ENCODE assay signal across 18 cellular contexts in the genomic region with DNA sequence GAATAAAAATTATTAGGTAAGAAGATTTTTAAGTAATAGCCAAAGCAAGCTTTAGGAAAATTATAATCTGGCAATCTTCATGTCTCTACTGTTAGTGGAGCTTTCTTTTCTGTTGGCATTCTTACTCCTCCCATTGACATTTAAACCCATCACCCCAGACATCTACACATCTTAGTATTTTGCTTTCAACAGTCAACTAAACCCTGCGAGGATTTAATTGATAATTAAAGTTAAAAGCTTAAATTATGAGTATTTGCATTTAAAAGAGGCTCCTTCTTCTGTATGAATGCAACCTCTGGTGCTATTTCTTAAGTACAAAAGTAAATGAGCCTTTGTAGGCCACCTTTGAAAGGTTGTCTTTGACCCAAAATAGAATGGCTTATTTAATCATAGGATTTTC.
DNase-seq lines count a peak whose midpoint lies in the region; ATAC-seq and TF ChIP-seq lines count a peak whose summit lies in the region.
"Had no signal": no experiment of that assay in that cellular context is flagged by ENCODE, and none has a peak within 500 bp of the region (broad histone marks: within the 10 kb centered on the region; RNA-seq: fewer than 3 reads in every experiment).

No MANE protein-coding gene starts in this region.

- TF ChIP-seq CTCF in mesothelial cell of epicardium (IDR thresholded peaks at IDR 0.05; ENCODE audit: unreplicated experiment) (no peak), progenitor cell of endocrine pancreas (IDR thresholded peaks at IDR 0.05; ENCODE audit: unreplicated experiment) (no peak)

- H3K27me3 Mint-ChIP-seq in mesothelial cell of epicardium (ENCODE audit: low read depth): no peaks in the 10 kb centered on the region
- H3K27me3 Mint-ChIP-seq in progenitor cell of endocrine pancreas: no peaks in the 10 kb centered on the region
- H3K27me3 Mint-ChIP-seq: B cell; CD4-positive, CD25-positive, alpha-beta regulatory T cell had no signal

- H3K4me3 Mint-ChIP-seq in mesothelial cell of epicardium: no peak overlapping the region
- no peak overlapping the region for H3K4me3 Mint-ChIP-seq in progenitor cell of endocrine pancreas (ENCODE audit: low read depth)
- H3K4me3 Mint-ChIP-seq: B cell; CD4-positive, CD25-positive, alpha-beta regulatory T cell; CD8-positive, alpha-beta T cell; GM23338; H9 had no signal

- ATAC-seq in HG02623 (IDR thresholded peaks at IDR 0.05; ENCODE audit: unreplicated experiment): no peak
- ATAC-seq: CD8-positive, alpha-beta T cell; GM12878; GM23338; HCT116 had no signal

- H3K36me3 Mint-ChIP-seq in mesothelial cell of epicardium (peaks cover 3% of the 10 kb centered on the region), progenitor cell of endocrine pancreas (ENCODE audit: insufficient read depth) (no peaks in the 10 kb centered on the region)
- H3K36me3 Mint-ChIP-seq: CD4-positive, CD25-positive, alpha-beta regulatory T cell; CD8-positive, alpha-beta T cell had no signal

- H3K4me1 Mint-ChIP-seq in mesothelial cell of epicardium (peaks cover 26% of the 10 kb centered on the region), progenitor cell of endocrine pancreas (ENCODE audit: low read depth) (peaks cover 30% of the 10 kb centered on the region)
- H3K4me1 Mint-ChIP-seq: B cell; CD4-positive, CD25-positive, alpha-beta regulatory T cell had no signal

- H3K9me3 Mint-ChIP-seq in mesothelial cell of epicardium (peaks cover 2% of the 10 kb centered on the region), progenitor cell of endocrine pancreas (ENCODE audit: low read depth) (peaks cover 5% of the 10 kb centered on the region)
- H3K9me3 Mint-ChIP-seq: CD8-positive, alpha-beta T cell; GM23338; H9 had no signal

- peak overlapping the region; percentile 18 for H3K27ac Mint-ChIP-seq in mesothelial cell of epicardium
- H3K27ac Mint-ChIP-seq in progenitor cell of endocrine pancreas: peak overlapping the region; percentile 25
- H3K27ac Mint-ChIP-seq: B cell; CD4-positive, CD25-positive, alpha-beta regulatory T cell; CD8-positive, alpha-beta T cell; GM23338; H9 had no signal

- peak; percentile 0 for DNase-seq in NCI-H1436 (lab: John Stamatoyannopoulos, UW)
- no peak for DNase-seq in NCI-H1436 treated with DMSO at 0.1 percent for 48 hours (lab: John Stamatoyannopoulos, UW)
- DNase-seq in mesothelial cell of epicardium (ENCODE audit: low spot score in 2 of 2, unreplicated experiment in 2 of 2): no peak
- DNase-seq in progenitor cell of endocrine pancreas (ENCODE audit: low spot score, unreplicated experiment): no peak
- DNase-seq in cerebellum (ENCODE audit: low spot score): no peak
- DNase-seq: Caco-2; CD4-positive, CD25-positive, alpha-beta regulatory T cell; CD8-positive, alpha-beta T cell; DMS 273 treated with DMSO at 0.1 percent for 48 hours; DMS79; EL; GDM1; H9 had no signal
